1 cellular context compared by ENCODE assay signal in the genomic region with DNA sequence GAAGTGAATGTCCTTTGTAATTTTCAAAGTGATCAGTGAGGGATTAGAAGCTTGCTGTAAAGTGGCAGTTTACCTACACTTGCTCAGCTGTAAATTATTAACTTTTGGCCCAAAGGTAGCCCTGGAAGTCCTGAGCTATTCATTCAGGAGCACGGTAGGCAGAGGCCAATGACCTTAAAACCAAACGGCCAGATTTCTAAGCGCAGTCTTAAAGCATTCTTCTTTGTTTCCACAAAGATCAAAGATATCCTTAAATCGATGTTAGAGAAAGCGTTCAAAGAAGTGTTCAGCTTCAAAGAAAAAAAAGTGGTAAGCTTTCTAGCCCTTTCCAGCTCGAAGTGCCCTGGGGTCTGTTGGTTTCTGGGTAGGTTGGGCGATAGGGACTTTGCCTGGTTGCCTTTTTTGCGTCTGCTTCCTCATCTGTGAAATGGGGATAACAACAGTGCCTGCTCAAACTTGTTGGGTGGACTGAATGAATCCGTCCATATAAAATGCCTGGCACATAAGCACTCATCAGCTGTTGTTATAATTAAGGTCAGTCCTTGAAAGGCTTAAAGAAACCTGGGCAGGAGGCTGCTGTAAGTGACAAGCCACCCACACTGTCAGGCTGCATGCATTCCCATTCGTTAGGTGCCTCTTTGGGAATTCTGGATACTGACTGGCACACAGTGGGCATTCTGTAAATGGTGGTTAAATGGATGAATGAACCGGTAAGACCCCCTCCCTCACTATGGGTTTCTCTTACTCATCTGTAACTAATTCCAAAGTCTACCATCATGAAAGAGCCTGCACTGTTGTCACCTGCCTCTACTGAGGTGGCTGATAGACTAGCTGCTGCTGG.
TF ChIP-seq lines count a peak whose summit lies in the region.

No MANE protein-coding gene starts in this region.

TF ChIP-seq in HepG2, 621 proteins besides CTCF, POLR2A, EP300 and RAD21 (continued from another document and continues in another):
- TF ChIP-seq ZNF512B (CRISPR knock-in tag; IDR thresholded peaks at IDR 0.05; ENCODE audit: borderline replicate concordance) (no peak), KMT2B (CRISPR knock-in tag; IDR thresholded peaks at IDR 0.05) (peak; percentile 63), SOX6 (IDR thresholded peaks at IDR 0.05) (no peak), SOX6 (CRISPR knock-in tag; IDR thresholded peaks at IDR 0.05) (peak; percentile 99), ERF (CRISPR knock-in tag; IDR thresholded peaks at IDR 0.05) (peak; percentile 66), WIZ (CRISPR knock-in tag; IDR thresholded peaks at IDR 0.05) (0 out of 2 replicates have a peak, but pooled peaks have one; percentile 36), PBX2 (CRISPR knock-in tag; IDR thresholded peaks at IDR 0.05) (no peak), ZNF788 (CRISPR knock-in tag; IDR thresholded peaks at IDR 0.05; ENCODE audit: borderline replicate concordance) (peak; percentile 65; the same call in 1 of the 2 replicates), ETV5 (CRISPR knock-in tag; IDR thresholded peaks at IDR 0.05; ENCODE audit: borderline replicate concordance) (peak; percentile 73; the same call in 1 of the 2 replicates), SP5 (CRISPR knock-in tag; IDR thresholded peaks at IDR 0.05; ENCODE audit: borderline replicate concordance, low read depth) (peak; percentile 59; the same call in 1 of the 2 replicates), ZMYM4 (CRISPR knock-in tag; IDR thresholded peaks at IDR 0.05) (peak; percentile 87), RARA (CRISPR knock-in tag; IDR thresholded peaks at IDR 0.05) (peak; percentile 95), RFXAP (CRISPR knock-in tag; IDR thresholded peaks at IDR 0.05; ENCODE audit: borderline replicate concordance) (0 out of 2 replicates have a peak, but pooled peaks have one; percentile 24), DRAP1 (CRISPR knock-in tag; IDR thresholded peaks at IDR 0.05) (peak; percentile 64; the same call in 1 of the 2 replicates), KIAA2018 (CRISPR knock-in tag; IDR thresholded peaks at IDR 0.05; ENCODE audit: borderline replicate concordance) (no peak), EHMT2 (IDR thresholded peaks at IDR 0.05; ENCODE audit: borderline replicate concordance, low read depth, low read length) (peak; percentile 94; the same call in 1 of the 2 replicates), ZNF775 (CRISPR knock-in tag; IDR thresholded peaks at IDR 0.05; ENCODE audit: borderline replicate concordance) (0 out of 2 replicates have a peak, but pooled peaks have one; percentile 77), CBFB (CRISPR knock-in tag; IDR thresholded peaks at IDR 0.05) (0 out of 2 replicates have a peak, but pooled peaks have one; percentile 48), GABPA (IDR thresholded peaks at IDR 0.05; ENCODE audit: low read depth, low read length) (no peak), GABPA (CRISPR knock-in tag; IDR thresholded peaks at IDR 0.05; ENCODE audit: low read depth) (0 out of 2 replicates have a peak, but pooled peaks have one; percentile 20), REPIN1 (CRISPR knock-in tag; IDR thresholded peaks at IDR 0.05; ENCODE audit: borderline replicate concordance, low read depth) (peak; percentile 88; the same call in 1 of the 2 replicates), ZBTB37 (CRISPR knock-in tag; IDR thresholded peaks at IDR 0.05) (peak; percentile 90), MED1 (CRISPR knock-in tag; IDR thresholded peaks at IDR 0.05) (peak; percentile 85), TAF15 (IDR thresholded peaks at IDR 0.05; ENCODE audit: low read depth, low read length, poor library complexity, severe bottlenecking) (no peak), SYNCRIP (IDR thresholded peaks at IDR 0.05; ENCODE audit: insufficient read depth, low read depth, low read length) (no peak), TCF7L2 (IDR thresholded peaks at IDR 0.05; ENCODE audit: low read depth, low read length) (peak; percentile 95), ZMYM2 (CRISPR knock-in tag; IDR thresholded peaks at IDR 0.05) (peak; percentile 98), SMAD9 (CRISPR knock-in tag; IDR thresholded peaks at IDR 0.05) (peak; percentile 34; the same call in 1 of the 2 replicates), KLF16 (CRISPR knock-in tag; IDR thresholded peaks at IDR 0.05) (peak; percentile 41 to 96; a peak in 2 of 4 replicates)
- TF ChIP-seq, protein P1, sequence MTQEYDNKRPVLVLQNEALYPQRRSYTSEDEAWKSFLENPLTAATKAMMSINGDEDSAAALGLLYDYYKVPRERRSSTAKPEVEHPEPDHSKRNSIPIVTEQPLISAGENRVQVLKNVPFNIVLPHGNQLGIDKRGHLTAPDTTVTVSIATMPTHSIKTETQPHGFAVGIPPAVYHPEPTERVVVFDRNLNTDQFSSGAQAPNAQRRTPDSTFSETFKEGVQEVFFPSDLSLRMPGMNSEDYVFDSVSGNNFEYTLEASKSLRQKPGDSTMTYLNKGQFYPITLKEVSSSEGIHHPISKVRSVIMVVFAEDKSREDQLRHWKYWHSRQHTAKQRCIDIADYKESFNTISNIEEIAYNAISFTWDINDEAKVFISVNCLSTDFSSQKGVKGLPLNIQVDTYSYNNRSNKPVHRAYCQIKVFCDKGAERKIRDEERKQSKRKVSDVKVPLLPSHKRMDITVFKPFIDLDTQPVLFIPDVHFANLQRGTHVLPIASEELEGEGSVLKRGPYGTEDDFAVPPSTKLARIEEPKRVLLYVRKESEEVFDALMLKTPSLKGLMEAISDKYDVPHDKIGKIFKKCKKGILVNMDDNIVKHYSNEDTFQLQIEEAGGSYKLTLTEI (CRISPR knock-in tag; conservative IDR thresholded peaks at IDR 0.05): no peak
- TF ChIP-seq, protein P2, sequence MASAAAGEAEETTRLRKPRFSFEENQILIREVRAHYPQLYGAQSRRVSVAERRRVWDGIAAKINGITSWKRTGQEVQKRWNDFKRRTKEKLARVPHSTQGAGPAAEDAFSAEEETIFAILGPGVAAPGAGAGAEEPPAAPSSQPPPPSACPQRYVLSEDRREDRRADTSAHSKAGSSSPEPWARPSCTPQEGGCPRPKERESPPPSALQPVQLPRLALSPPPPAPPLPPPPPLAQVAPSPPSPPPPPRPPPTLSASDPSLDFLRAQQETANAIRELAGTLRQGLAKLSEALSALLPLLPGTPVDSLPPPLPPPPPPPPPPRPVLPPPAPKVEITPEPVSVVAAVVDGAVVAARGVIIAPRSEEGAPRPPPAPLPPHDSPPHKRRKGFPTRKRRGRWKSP (CRISPR knock-in tag; IDR thresholded peaks at IDR 0.05): peak; percentile 88; the same call in 1 of the 2 replicates
- TF ChIP-seq, protein P3, sequence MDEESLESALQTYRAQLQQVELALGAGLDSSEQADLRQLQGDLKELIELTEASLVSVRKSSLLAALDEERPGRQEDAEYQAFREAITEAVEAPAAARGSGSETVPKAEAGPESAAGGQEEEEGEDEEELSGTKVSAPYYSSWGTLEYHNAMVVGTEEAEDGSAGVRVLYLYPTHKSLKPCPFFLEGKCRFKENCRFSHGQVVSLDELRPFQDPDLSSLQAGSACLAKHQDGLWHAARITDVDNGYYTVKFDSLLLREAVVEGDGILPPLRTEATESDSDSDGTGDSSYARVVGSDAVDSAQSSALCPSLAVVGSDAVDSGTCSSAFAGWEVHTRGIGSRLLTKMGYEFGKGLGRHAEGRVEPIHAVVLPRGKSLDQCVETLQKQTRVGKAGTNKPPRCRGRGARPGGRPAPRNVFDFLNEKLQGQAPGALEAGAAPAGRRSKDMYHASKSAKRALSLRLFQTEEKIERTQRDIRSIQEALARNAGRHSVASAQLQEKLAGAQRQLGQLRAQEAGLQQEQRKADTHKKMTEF (CRISPR knock-in tag; IDR thresholded peaks at IDR 0.05): peak; percentile 99
- TF ChIP-seq, protein P4, sequence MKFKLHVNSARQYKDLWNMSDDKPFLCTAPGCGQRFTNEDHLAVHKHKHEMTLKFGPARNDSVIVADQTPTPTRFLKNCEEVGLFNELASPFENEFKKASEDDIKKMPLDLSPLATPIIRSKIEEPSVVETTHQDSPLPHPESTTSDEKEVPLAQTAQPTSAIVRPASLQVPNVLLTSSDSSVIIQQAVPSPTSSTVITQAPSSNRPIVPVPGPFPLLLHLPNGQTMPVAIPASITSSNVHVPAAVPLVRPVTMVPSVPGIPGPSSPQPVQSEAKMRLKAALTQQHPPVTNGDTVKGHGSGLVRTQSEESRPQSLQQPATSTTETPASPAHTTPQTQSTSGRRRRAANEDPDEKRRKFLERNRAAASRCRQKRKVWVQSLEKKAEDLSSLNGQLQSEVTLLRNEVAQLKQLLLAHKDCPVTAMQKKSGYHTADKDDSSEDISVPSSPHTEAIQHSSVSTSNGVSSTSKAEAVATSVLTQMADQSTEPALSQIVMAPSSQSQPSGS (CRISPR knock-in tag; IDR thresholded peaks at IDR 0.05): peak; percentile 88
